Comparison of ENCODE assay signal across 34 cellular contexts in the genomic region with DNA sequence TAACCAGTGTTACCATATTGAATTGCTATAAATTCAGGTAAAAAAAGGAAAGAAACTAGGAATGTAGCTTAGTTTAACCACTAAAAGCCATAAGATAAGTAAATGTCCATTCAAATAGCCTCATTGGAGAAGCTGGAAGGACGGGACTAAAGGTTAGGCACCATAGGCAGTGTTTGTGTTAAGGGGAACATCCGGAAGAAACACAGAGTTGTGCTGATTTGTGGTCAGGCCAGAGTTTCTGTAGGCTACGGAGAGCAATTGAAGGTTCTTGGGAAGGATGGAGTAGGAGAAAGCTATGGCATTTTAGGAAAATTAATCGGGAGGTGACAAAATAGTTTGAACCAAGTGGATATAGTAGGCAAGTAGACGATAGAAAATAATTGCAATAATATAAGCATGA. TPM values are rescaled to one million over a fixed set of nuclear protein-coding genes. Genes with fewer than 3 reads are reported as not detected.
"Had no signal": no experiment of that assay in that cellular context is flagged by ENCODE, and none has a peak within 500 bp of the region (broad histone marks: within the 10 kb centered on the region; RNA-seq: fewer than 3 reads in every experiment).

No MANE protein-coding gene starts in this region.

- FAIRE-seq: TTC549 had no signal

- H3K36me3 ChIP-seq: cardiac muscle cell, Peyer's patch, SJSA1 had no signal

- H3K9ac ChIP-seq: SK-N-SH had no signal

- DNase-seq: activated CD4-positive, alpha-beta T cell treated with anti-CD3 and anti-CD28 coated beads, Interleukin-2, amount 10 ng/mL, durations not matched to agents 24 days and 14 days; activated CD4-positive, alpha-beta T cell treated with anti-CD3 and anti-CD28 coated beads, Interleukin-2, amount 50 U/mL, for 4 hours; activated CD8-positive, alpha-beta T cell treated with anti-CD3 and anti-CD28 coated beads for 36 hours; activated gamma-delta T cell; activated naive CD4-positive, alpha-beta T cell treated with Interleukin-2 at 50 U/mL for 16 hours; activated naive CD8-positive, alpha-beta T cell treated with anti-CD3 and anti-CD28 coated beads, Interleukin-2, amount 50 U/mL, for 24 hours; activated T-cell treated with anti-CD3 and anti-CD28 coated beads, Interleukin-2, amount 50 U/mL, for 1 hour; activated T-cell treated with anti-CD3 and anti-CD28 coated beads, Interleukin-2, amount 50 U/mL, for 72 hours; amniotic stem cell; aorta; NCI-H1105 treated with DMSO at 0.1 percent for 48 hours; NCI-H1436; NCI-H1694; NCI-H1930; NCI-H2081 treated with DMSO at 0.1 percent for 48 hours; NCI-H345; NCI-H524 treated with DMSO at 0.1 percent for 48 hours; NK-92 treated with Interleukin-12 subunit alpha and Interleukin-12 subunit beta, amount 100 ng/mL, for 24 hours; PC-3; Peyer's patch; SHP77 treated with DMSO at 0.1 percent for 48 hours; SK-N-SH had no signal

- H3K27ac Mint-ChIP-seq: activated CD4-positive, alpha-beta T cell treated with anti-CD3 and anti-CD28 coated beads, Interleukin-2, amount 10 ng/mL, durations not matched to agents 24 days and 14 days; activated CD8-positive, alpha-beta T cell treated with anti-CD3 and anti-CD28 coated beads for 36 hours; activated naive CD4-positive, alpha-beta T cell treated with anti-CD3 and anti-CD28 coated beads, Interleukin-2, amount 50 U/mL, for 24 hours; activated naive CD8-positive, alpha-beta T cell treated with anti-CD3 and anti-CD28 coated beads, Interleukin-2, amount 50 U/mL, for 24 hours; activated T-cell treated with anti-CD3 and anti-CD28 coated beads, Interleukin-2, amount 50 U/mL, for 72 hours; activated T-helper 2 cell treated with anti-CD3 and anti-CD28 coated beads, Interferon-gamma antibody, Interleukin-2, Interleukin-4, amounts not matched to agents 10 μg/mL and 5 μg/mL and 100 μg/mL, durations not matched to agents 14 hours and 24 hours and 36 hours; T-helper 1 cell treated with Interleukin-12 subunit alpha and Interleukin-12 subunit beta and Interleukin-4 antibody, amounts not matched to agents 30 μg/mL and 1 μg/mL, for 36 hours; T-helper 2 cell treated with Interferon-gamma antibody and Interleukin-4, amounts not matched to agents 5 μg/mL and 100 μg/mL, for 36 hours had no signal

- H3K27me3 ChIP-seq: Peyer's patch had no signal

- H3K9me3 Mint-ChIP-seq: activated CD4-positive, alpha-beta T cell treated with anti-CD3 and anti-CD28 coated beads, Interleukin-2, amount 10 ng/mL, durations not matched to agents 24 days and 14 days; activated CD8-positive, alpha-beta T cell treated with anti-CD3 and anti-CD28 coated beads for 36 hours; activated naive CD4-positive, alpha-beta T cell treated with anti-CD3 and anti-CD28 coated beads, Interleukin-2, amount 50 U/mL, for 24 hours; activated naive CD8-positive, alpha-beta T cell treated with anti-CD3 and anti-CD28 coated beads, Interleukin-2, amount 50 U/mL, for 24 hours; activated T-cell treated with anti-CD3 and anti-CD28 coated beads, Interleukin-2, amount 50 U/mL, for 72 hours; activated T-helper 2 cell treated with anti-CD3 and anti-CD28 coated beads, Interferon-gamma antibody, Interleukin-2, Interleukin-4, amounts not matched to agents 10 μg/mL and 5 μg/mL and 100 μg/mL, durations not matched to agents 14 hours and 24 hours and 36 hours; central memory CD8-positive, alpha-beta T cell; T-helper 1 cell treated with Interleukin-12 subunit alpha and Interleukin-12 subunit beta and Interleukin-4 antibody, amounts not matched to agents 30 μg/mL and 1 μg/mL, for 36 hours; T-helper 2 cell treated with Interferon-gamma antibody and Interleukin-4, amounts not matched to agents 5 μg/mL and 100 μg/mL, for 36 hours had no signal

- H3K27ac ChIP-seq: cardiac muscle cell, Peyer's patch, SJSA1 had no signal

- H3K36me3 Mint-ChIP-seq: activated naive CD4-positive, alpha-beta T cell treated with anti-CD3 and anti-CD28 coated beads, Interleukin-2, amount 50 U/mL, for 24 hours had no signal

- H3K9me3 ChIP-seq: Peyer's patch, SJSA1, SK-N-SH had no signal

RNA-seq across cellular contexts. Expression of a gene that starts 1.3 kb away (rescaled TPM):
- total RNA-seq: activated CD4-positive, alpha-beta T cell treated with anti-CD3 and anti-CD28 coated beads, Interleukin-2, amount 10 ng/mL, durations not matched to agents 24 days and 14 days; activated CD8-positive, alpha-beta memory T cell treated with anti-CD3 and anti-CD28 coated beads for 36 hours; activated T-helper 2 cell treated with anti-CD3 and anti-CD28 coated beads, Interferon-gamma antibody, Interleukin-2, Interleukin-4, amounts not matched to agents 10 μg/mL and 5 μg/mL and 100 μg/mL, durations not matched to agents 14 hours and 24 hours and 36 hours; chondrocyte; LHCN-M2; NCI-H460; Peyer's patch; SJSA1 had no signal
- polyA plus RNA-seq: SK-N-SH had no signal

RNA-seq across cellular contexts. Expression of a gene that starts 10.0 kb away (rescaled TPM):
- total RNA-seq: activated CD4-positive, alpha-beta T cell treated with anti-CD3 and anti-CD28 coated beads, Interleukin-2, amount 10 ng/mL, durations not matched to agents 24 days and 14 days; activated CD8-positive, alpha-beta memory T cell treated with anti-CD3 and anti-CD28 coated beads for 36 hours; activated CD8-positive, alpha-beta T cell treated with anti-CD3 and anti-CD28 coated beads for 36 hours; activated T-helper 2 cell treated with anti-CD3 and anti-CD28 coated beads, Interferon-gamma antibody, Interleukin-2, Interleukin-4, amounts not matched to agents 10 μg/mL and 5 μg/mL and 100 μg/mL, durations not matched to agents 14 hours and 24 hours and 36 hours; aorta; chondrocyte; LHCN-M2; NCI-H460; PC-3; Peyer's patch; SJSA1 had no signal
- polyA plus RNA-seq: aorta had no signal

RNA-seq across cellular contexts. Expression of a gene that starts 44.3 kb away (rescaled TPM):
- total RNA-seq: activated CD4-positive, alpha-beta T cell treated with anti-CD3 and anti-CD28 coated beads, Interleukin-2, amount 10 ng/mL, durations not matched to agents 24 days and 14 days; activated CD8-positive, alpha-beta memory T cell treated with anti-CD3 and anti-CD28 coated beads for 36 hours; activated CD8-positive, alpha-beta T cell treated with anti-CD3 and anti-CD28 coated beads for 36 hours; activated T-cell treated with anti-CD3 and anti-CD28 coated beads, Interleukin-2, amount 50 U/mL, for 72 hours; activated T-helper 2 cell treated with anti-CD3 and anti-CD28 coated beads, Interferon-gamma antibody, Interleukin-2, Interleukin-4, amounts not matched to agents 10 μg/mL and 5 μg/mL and 100 μg/mL, durations not matched to agents 14 hours and 24 hours and 36 hours; PC-3 had no signal
